ENCODE assay signal across 26 cellular contexts in the genomic region with DNA sequence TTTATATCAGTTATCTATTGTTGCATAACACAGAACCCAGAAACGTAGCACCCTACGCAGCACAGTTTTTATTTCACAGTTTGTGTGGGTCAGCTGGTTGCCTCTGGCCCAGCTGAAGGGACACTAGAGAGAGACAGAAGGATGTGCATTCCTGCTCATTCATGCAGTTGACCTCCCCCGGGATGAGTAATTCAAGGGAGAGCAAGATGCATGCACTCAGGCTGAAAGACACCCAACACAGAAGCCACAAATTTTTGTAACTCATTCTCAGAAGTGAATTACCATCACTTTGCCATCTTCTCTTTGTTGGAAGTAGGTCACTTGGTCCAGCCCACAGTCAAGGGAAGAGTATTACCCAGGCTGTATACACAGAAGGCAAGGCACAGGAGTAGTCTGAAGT.
DNase-seq lines count a peak whose midpoint lies in the region; ATAC-seq and TF ChIP-seq lines count a peak whose summit lies in the region.
"Had no signal": no experiment of that assay in that cellular context is flagged by ENCODE, and none has a peak within 500 bp of the region (broad histone marks: within the 10 kb centered on the region; RNA-seq: fewer than 3 reads in every experiment).

No MANE protein-coding gene starts in this region.

- no peak for ATAC-seq in natural killer cell treated with Interleukin-12 subunit alpha and Interleukin-12 subunit beta and Interleukin-15 and Interleukin-18, amount 100 ng/mL, for 72 hours
- ATAC-seq in left lung = no peak
- ATAC-seq: activated CD4-positive, CD25-positive, alpha-beta regulatory T cell treated with anti-CD3 and anti-CD28 coated beads, Interleukin-2, amount 50 U/mL, for 24 hours; activated naive CD8-positive, alpha-beta T cell treated with anti-CD3 and anti-CD28 coated beads, Interleukin-2, amount 50 U/mL, for 24 hours; stimulated activated naive B cell treated with anti-CD40 and anti-IgM and Interleukin-4, amounts not matched to agents 10 μg/mL and 1 μg/mL and 100 μg/mL, for 72 hours had no signal

- no peak overlapping the region for H3K27ac ChIP-seq in left lung
- H3K27ac ChIP-seq: hepatocyte, neutrophil, right atrium auricular region had no signal

- no peaks in the 10 kb centered on the region for H3K9me3 Mint-ChIP-seq in natural killer cell treated with Interleukin-12 subunit alpha and Interleukin-12 subunit beta and Interleukin-15 and Interleukin-18, amount 100 ng/mL, for 72 hours
- H3K9me3 Mint-ChIP-seq: activated naive CD8-positive, alpha-beta T cell treated with anti-CD3 and anti-CD28 coated beads, Interleukin-2, amount 50 U/mL, for 24 hours; activated T-helper 2 cell treated with anti-CD3 and anti-CD28 coated beads, Interferon-gamma antibody, Interleukin-2, Interleukin-4, amounts not matched to agents 10 μg/mL and 5 μg/mL and 100 μg/mL, durations not matched to agents 14 hours and 24 hours and 36 hours; T-helper 2 cell treated with Interferon-gamma antibody and Interleukin-4, amounts not matched to agents 5 μg/mL and 100 μg/mL, for 36 hours had no signal

- H3K27me3 Mint-ChIP-seq in natural killer cell treated with Interleukin-12 subunit alpha and Interleukin-12 subunit beta and Interleukin-15 and Interleukin-18, amount 100 ng/mL, for 72 hours = peaks cover 5 to 8% of the 10 kb centered on the region in 2 donors

- intact Hi-C loops in left lung (cut with DNase I) = no loop called here

- H3K4me1 Mint-ChIP-seq in natural killer cell treated with Interleukin-12 subunit alpha and Interleukin-12 subunit beta and Interleukin-15 and Interleukin-18, amount 100 ng/mL, for 72 hours (ENCODE audit: low read depth in 2 of 2) = no peaks in the 10 kb centered on the region
- H3K4me1 Mint-ChIP-seq: activated naive CD8-positive, alpha-beta T cell treated with anti-CD3 and anti-CD28 coated beads, Interleukin-2, amount 50 U/mL, for 24 hours; CD4-positive, CD25-positive, alpha-beta regulatory T cell; stimulated activated naive B cell treated with anti-CD40 and anti-IgM and Interleukin-4, amounts not matched to agents 10 μg/mL and 1 μg/mL and 100 μg/mL, for 72 hours had no signal

- no peak overlapping the region for H3K4me3 Mint-ChIP-seq in natural killer cell treated with Interleukin-12 subunit alpha and Interleukin-12 subunit beta and Interleukin-15 and Interleukin-18, amount 100 ng/mL, for 72 hours
- H3K4me3 Mint-ChIP-seq: activated naive CD8-positive, alpha-beta T cell treated with anti-CD3 and anti-CD28 coated beads, Interleukin-2, amount 50 U/mL, for 24 hours; CD4-positive, CD25-positive, alpha-beta regulatory T cell; stimulated activated naive B cell treated with anti-CD40 and anti-IgM and Interleukin-4, amounts not matched to agents 10 μg/mL and 1 μg/mL and 100 μg/mL, for 72 hours; T-helper 2 cell treated with Interferon-gamma antibody and Interleukin-4, amounts not matched to agents 5 μg/mL and 100 μg/mL, for 36 hours had no signal

- no peaks in the 10 kb centered on the region for H3K36me3 Mint-ChIP-seq in natural killer cell treated with Interleukin-12 subunit alpha and Interleukin-12 subunit beta and Interleukin-15 and Interleukin-18, amount 100 ng/mL, for 72 hours
- H3K36me3 Mint-ChIP-seq: CD4-positive, CD25-positive, alpha-beta regulatory T cell; stimulated activated naive B cell treated with anti-CD40 and anti-IgM and Interleukin-4, amounts not matched to agents 10 μg/mL and 1 μg/mL and 100 μg/mL, for 72 hours had no signal

- no peak overlapping the region for H3K27ac Mint-ChIP-seq in natural killer cell treated with Interleukin-12 subunit alpha and Interleukin-12 subunit beta and Interleukin-15 and Interleukin-18, amount 100 ng/mL, for 72 hours
- H3K27ac Mint-ChIP-seq: activated naive CD8-positive, alpha-beta T cell treated with anti-CD3 and anti-CD28 coated beads, Interleukin-2, amount 50 U/mL, for 24 hours; activated T-helper 2 cell treated with anti-CD3 and anti-CD28 coated beads, Interferon-gamma antibody, Interleukin-2, Interleukin-4, amounts not matched to agents 10 μg/mL and 5 μg/mL and 100 μg/mL, durations not matched to agents 14 hours and 24 hours and 36 hours; CD4-positive, CD25-positive, alpha-beta regulatory T cell; stimulated activated naive B cell treated with anti-CD40 and anti-IgM and Interleukin-4, amounts not matched to agents 10 μg/mL and 1 μg/mL and 100 μg/mL, for 72 hours; T-helper 2 cell treated with Interferon-gamma antibody and Interleukin-4, amounts not matched to agents 5 μg/mL and 100 μg/mL, for 36 hours had no signal

- H3K4me1 ChIP-seq in left lung = no peaks in the 10 kb centered on the region
- H3K4me1 ChIP-seq: HAP-1, right atrium auricular region had no signal

- H3K9me3 ChIP-seq in left lung = no peaks in the 10 kb centered on the region
- H3K9me3 ChIP-seq: HAP-1, neutrophil, right atrium auricular region had no signal

- DNase-seq in AG08395 (ENCODE audit: low spot score) (peak; percentile 78), HK-2 (ENCODE audit: unreplicated experiment) (peak; percentile 50), astrocyte of the spinal cord (ENCODE audit: low read depth, low spot score) (peak; percentile 32), kidney tubule cell (ENCODE audit: low spot score) (peak; percentile 96), NCI-H345 treated with DMSO at 0.1 percent for 48 hours (lab: John Stamatoyannopoulos, UW; ENCODE audit: unreplicated experiment) (no peak), SW 1271 (lab: John Stamatoyannopoulos, UW) (no peak), left lung (no peak)
- DNase-seq in natural killer cell treated with Interleukin-12 subunit alpha and Interleukin-12 subunit beta and Interleukin-15 and Interleukin-18, amount 100 ng/mL, for 72 hours (ENCODE audit: low spot score) = no peak
- DNase-seq: activated naive CD8-positive, alpha-beta T cell treated with anti-CD3 and anti-CD28 coated beads, Interleukin-2, amount 50 U/mL, for 24 hours; CD4-positive, CD25-positive, alpha-beta regulatory T cell; cerebellar nuclear complex; DMS79 treated with DMSO at 0.1 percent for 48 hours; effector memory CD4-positive, alpha-beta T cell; KG1; NCI-H1048; NCI-H2107; NCI-H748 treated with DMSO at 0.1 percent for 48 hours; OCI-M1; stimulated activated naive B cell treated with anti-CD40 and anti-IgM and Interleukin-4, amounts not matched to agents 10 μg/mL and 1 μg/mL and 100 μg/mL, for 72 hours had no signal

- no peak for TF ChIP-seq CTCF in astrocyte of the spinal cord (IDR thresholded peaks at IDR 0.05; ENCODE audit: low read depth, low read length)
- no peak for TF ChIP-seq CTCF in left lung (IDR thresholded peaks at IDR 0.05)

- no peaks in the 10 kb centered on the region for H3K27me3 ChIP-seq in left lung
- H3K27me3 ChIP-seq: hepatocyte, right atrium auricular region had no signal

- H3K4me3 ChIP-seq in astrocyte of the spinal cord (ENCODE audit: low read depth, low read length) (no peak overlapping the region), left lung (no peak overlapping the region)
- H3K4me3 ChIP-seq: HAP-1, hepatocyte, right atrium auricular region had no signal

- in situ Hi-C loops in astrocyte of the spinal cord (cut with HindIII; ENCODE audit: low sequenced_read_pairs) = no loop called here

- H3K36me3 ChIP-seq in left lung = no peaks in the 10 kb centered on the region
- H3K36me3 ChIP-seq: HAP-1, neutrophil, right atrium auricular region had no signal

Comparison
In these comparisons a context has a peak if more than half of its experiments do, and no peak if none do; other contexts are left out.
1. DNase-seq: peak in AG08395 (single experiment), HK-2 (single experiment), astrocyte of the spinal cord (single experiment) and kidney tubule cell (single experiment); none in NCI-H345 treated with DMSO at 0.1 percent for 48 hours (single experiment), natural killer cell treated with Interleukin-12 subunit alpha and Interleukin-12 subunit beta and Interleukin-15 and Interleukin-18, amount 100 ng/mL, for 72 hours (single experiment), SW 1271 (0 of 2) and left lung (0 of 2).